In genomic region chr17:39604911-39605491, GRCh38 we compare ENCODE assay signal across 1 cellular context.
TF ChIP-seq lines count a peak whose summit lies in the region.

No MANE protein-coding gene starts in this region.

TF ChIP-seq in H1, 55 proteins besides CTCF, POLR2A, EP300 and RAD21:
- TF ChIP-seq SUZ12 (IDR thresholded peaks at IDR 0.05; ENCODE audit: low read length) (no peak; the same call in 1 of the 2 replicates), SP2 (IDR thresholded peaks at IDR 0.05; ENCODE audit: low read length) (no peak), KDM4A (IDR thresholded peaks at IDR 0.05; ENCODE audit: low read depth, low read length, severe bottlenecking) (no peak), RFX5 (IDR thresholded peaks at IDR 0.05; ENCODE audit: borderline replicate concordance, low read depth, low read length) (no peak), BCL11A (IDR thresholded peaks at IDR 0.05; ENCODE audit: low read depth in 2 of 2, low read length in 2 of 2) (no peak), CEBPB (IDR thresholded peaks at IDR 0.05; ENCODE audit: low read depth, low read length) (no peak), KDM5A (IDR thresholded peaks at IDR 0.05; ENCODE audit: low read length) (no peak), KDM1A (IDR thresholded peaks at IDR 0.05; ENCODE audit: borderline replicate concordance, low read length) (0 out of 2 replicates have a peak, but pooled peaks have one; percentile 33), MAX (IDR thresholded peaks at IDR 0.05) (no peak), RBBP5 (IDR thresholded peaks at IDR 0.05; ENCODE audit: borderline replicate concordance, low read depth, low read length) (no peak), CREB1 (IDR thresholded peaks at IDR 0.05) (no peak), ASH2L (IDR thresholded peaks at IDR 0.05; ENCODE audit: low read length) (peak; percentile 33), EGR1 (IDR thresholded peaks at IDR 0.05; ENCODE audit: borderline replicate concordance, low read depth, low read length) (no peak), TAF7 (optimal IDR thresholded peaks at IDR 0.05; ENCODE audit: borderline replicate concordance, low read depth, low read length) (no peak), BACH1 (IDR thresholded peaks at IDR 0.05; ENCODE audit: low read length) (no peak), CBX5 (IDR thresholded peaks at IDR 0.05; ENCODE audit: low read depth, low read length) (no peak), ZNF274 (IDR thresholded peaks at IDR 0.05; ENCODE audit: borderline replicate concordance, extremely low read depth, low read length) (no peak), FOSL1 (IDR thresholded peaks at IDR 0.05; ENCODE audit: insufficient read depth, low read depth, low read length) (no peak), GABPA (IDR thresholded peaks at IDR 0.05; ENCODE audit: borderline replicate concordance, insufficient read depth, low read length) (no peak), YY1 (IDR thresholded peaks at IDR 0.05; ENCODE audit: low read depth, low read length) (0 out of 2 replicates have a peak, but pooled peaks have one; percentile 8), USF2 (IDR thresholded peaks at IDR 0.05; ENCODE audit: low read length) (no peak), SRF (IDR thresholded peaks at IDR 0.05; ENCODE audit: low read depth, low read length) (no peak), NRF1 (IDR thresholded peaks at IDR 0.05; ENCODE audit: low read depth, low read length) (no peak)
- TF ChIP-seq, protein P1, sequence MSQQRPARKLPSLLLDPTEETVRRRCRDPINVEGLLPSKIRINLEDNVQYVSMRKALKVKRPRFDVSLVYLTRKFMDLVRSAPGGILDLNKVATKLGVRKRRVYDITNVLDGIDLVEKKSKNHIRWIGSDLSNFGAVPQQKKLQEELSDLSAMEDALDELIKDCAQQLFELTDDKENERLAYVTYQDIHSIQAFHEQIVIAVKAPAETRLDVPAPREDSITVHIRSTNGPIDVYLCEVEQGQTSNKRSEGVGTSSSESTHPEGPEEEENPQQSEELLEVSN (IDR thresholded peaks at IDR 0.05): 0 out of 2 replicates have a peak, but pooled peaks have one; percentile 26
- TF ChIP-seq, protein P2, sequence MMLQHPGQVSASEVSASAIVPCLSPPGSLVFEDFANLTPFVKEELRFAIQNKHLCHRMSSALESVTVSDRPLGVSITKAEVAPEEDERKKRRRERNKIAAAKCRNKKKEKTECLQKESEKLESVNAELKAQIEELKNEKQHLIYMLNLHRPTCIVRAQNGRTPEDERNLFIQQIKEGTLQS (IDR thresholded peaks at IDR 0.05; ENCODE audit: insufficient read depth, low read depth, low read length): no peak
